In the genomic region with DNA sequence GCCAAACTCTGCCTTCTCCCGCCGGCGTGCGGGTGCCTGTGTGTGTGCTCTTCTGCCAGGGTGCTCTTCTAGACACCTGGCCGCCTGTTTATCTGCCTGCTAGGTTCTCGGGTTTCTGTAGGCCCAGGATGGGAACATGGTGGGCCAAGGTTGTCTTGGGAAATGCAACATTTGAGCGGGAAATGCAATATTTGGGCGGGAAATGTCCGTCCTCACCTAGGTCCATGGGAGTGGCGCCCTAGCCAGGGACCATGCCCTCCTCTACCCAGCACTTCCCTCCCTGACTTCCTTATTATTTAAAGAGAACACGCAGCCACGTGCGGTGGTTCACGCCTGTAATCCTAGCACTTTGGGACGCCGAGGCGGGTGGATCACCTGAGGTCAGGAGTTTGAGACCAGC, we compare ENCODE assay signal across 9 cellular contexts.
"Had no signal": no experiment of that assay in that cellular context is flagged by ENCODE, and none has a peak within 500 bp of the region (broad histone marks: within the 10 kb centered on the region; RNA-seq: fewer than 3 reads in every experiment).

No MANE protein-coding gene starts in this region.

- DNase-seq: H7, HFFc6, KG1 had no signal

- H3K27me3 Mint-ChIP-seq: IgD-negative memory B cell had no signal

- H3K9me3 ChIP-seq: HAP-1 had no signal

- H3K36me3 ChIP-seq: HAP-1 had no signal

- H3K4me3 ChIP-seq: GM23338, HAP-1 had no signal

- H3K4me3 Mint-ChIP-seq: GM23338, HFFc6 had no signal

- ATAC-seq: GM23338, HCT116, HepG2 had no signal

- H3K9me3 Mint-ChIP-seq: GM23338, HFFc6 had no signal

- FAIRE-seq: HepG2 had no signal

- H3K4me1 Mint-ChIP-seq: IgD-negative memory B cell had no signal

- H3K4me2 ChIP-seq: GM23338 had no signal

- H3K36me3 Mint-ChIP-seq: IgD-negative memory B cell had no signal

- H2AFZ ChIP-seq: GM23338 had no signal

- H3K27ac Mint-ChIP-seq: GM23338, HFFc6, IgD-negative memory B cell had no signal

- H3K27ac ChIP-seq: HL-60 had no signal
